Comparison of ENCODE assay signal across 13 cellular contexts in genomic region chr17:50781167-50781566, GRCh38. TPM values are rescaled to one million over a fixed set of nuclear protein-coding genes. Genes with fewer than 3 reads are reported as not detected.
DNase-seq lines count a peak whose midpoint lies in the region; ATAC-seq and TF ChIP-seq lines count a peak whose summit lies in the region.
"Had no signal": no experiment of that assay in that cellular context is flagged by ENCODE, and none has a peak within 500 bp of the region (broad histone marks: within the 10 kb centered on the region; RNA-seq: fewer than 3 reads in every experiment).

No MANE protein-coding gene starts in this region.

- H3K4me1 ChIP-seq in right atrium auricular region (peaks cover 0 to 6% of the 10 kb centered on the region in 2 donors), thoracic aorta (ENCODE audit: control insufficient read depth in 1 of 2, low read depth in 2 of 2) (peaks cover 0 to 7% of the 10 kb centered on the region in 2 donors)

- ATAC-seq in Right ventricle myocardium superior (ENCODE audit: poor library complexity) (no peak), thoracic aorta (ENCODE audit: insufficient number of reproducible peaks, low FRiP score, low read depth) (no peak), HG02759 (IDR thresholded peaks at IDR 0.05; ENCODE audit: unreplicated experiment) (no peak)

- intact Hi-C loops in Right ventricle myocardium superior (cut with DNase I) = loop anchor here (5.0 kb wide), 1 partner anchor 171 kb away; no protein-coding TSS in a partner anchor

- H3K4me3 Mint-ChIP-seq in activated naive CD8-positive, alpha-beta T cell treated with anti-CD3 and anti-CD28 coated beads for 36 hours = peak overlapping the region; percentile 51
- H3K4me3 Mint-ChIP-seq in immature natural killer cell = peak overlapping the region in 4 of 5 donors; percentile 39 to 56 (median 48)

- no peaks in the 10 kb centered on the region for H3K27me3 ChIP-seq in right atrium auricular region
- H3K27me3 ChIP-seq in thoracic aorta (replicated peaks; ENCODE audit: insufficient read depth) = no peaks in the 10 kb centered on the region

- H3K27ac Mint-ChIP-seq in activated naive CD8-positive, alpha-beta T cell treated with anti-CD3 and anti-CD28 coated beads for 36 hours = no peak overlapping the region
- H3K27ac Mint-ChIP-seq in immature natural killer cell = no peak overlapping the region

- DNase-seq in Right ventricle myocardium superior = peak; percentile 45
- DNase-seq in right atrium auricular region (ENCODE audit: low spot score) = no peak
- DNase-seq in activated naive CD8-positive, alpha-beta T cell treated with anti-CD3 and anti-CD28 coated beads for 36 hours = no peak
- no peak for DNase-seq in immature natural killer cell
- no peak for DNase-seq in thoracic aorta (ENCODE audit: low spot score)
- no peak for DNase-seq in mesenteric fat pad (ENCODE audit: low spot score)
- DNase-seq in 8988T = no peak
- DNase-seq: activated effector memory CD4-positive, alpha-beta T cell treated with anti-CD3 and anti-CD28 coated beads, Interleukin-2, amount 50 U/mL, for 16 hours; mammary epithelial cell; NCI-H1092 treated with DMSO at 0.1 percent for 48 hours; NCI-H446 treated with DMSO at 0.1 percent for 48 hours had no signal

- H3K9me3 Mint-ChIP-seq in activated naive CD8-positive, alpha-beta T cell treated with anti-CD3 and anti-CD28 coated beads for 36 hours = no peaks in the 10 kb centered on the region
- H3K9me3 Mint-ChIP-seq in immature natural killer cell = no peaks in the 10 kb centered on the region

- TF ChIP-seq CTCF in right atrium auricular region (IDR thresholded peaks at IDR 0.05) (no peak), thoracic aorta (IDR thresholded peaks at IDR 0.05) (no peak)

- H3K27ac ChIP-seq in right atrium auricular region (no peak overlapping the region), thoracic aorta (no peak overlapping the region)

- H3K9me3 ChIP-seq in right atrium auricular region (no peaks in the 10 kb centered on the region), thoracic aorta (no peaks in the 10 kb centered on the region)

- H3K4me3 ChIP-seq in right atrium auricular region = peak overlapping the region in 1 of 2 donors; percentile 27
- peak overlapping the region; percentile 59 for H3K4me3 ChIP-seq in thoracic aorta

- no peaks in the 10 kb centered on the region for H3K36me3 ChIP-seq in right atrium auricular region
- H3K36me3 ChIP-seq in thoracic aorta = no peaks in the 10 kb centered on the region

- H3K36me3 Mint-ChIP-seq in activated naive CD8-positive, alpha-beta T cell treated with anti-CD3 and anti-CD28 coated beads for 36 hours = no peaks in the 10 kb centered on the region
- no peaks in the 10 kb centered on the region for H3K36me3 Mint-ChIP-seq in immature natural killer cell

- peaks cover 16% of the 10 kb centered on the region for H3K4me1 Mint-ChIP-seq in activated naive CD8-positive, alpha-beta T cell treated with anti-CD3 and anti-CD28 coated beads for 36 hours
- peaks cover 18 to 22% of the 10 kb centered on the region in 2 donors for H3K4me1 Mint-ChIP-seq in immature natural killer cell

- peaks cover 12% of the 10 kb centered on the region for H3K27me3 Mint-ChIP-seq in activated naive CD8-positive, alpha-beta T cell treated with anti-CD3 and anti-CD28 coated beads for 36 hours
- peaks cover 3 to 9% (median 9%) of the 10 kb centered on the region in 3 donors for H3K27me3 Mint-ChIP-seq in immature natural killer cell (ENCODE audit: low read depth in 3 of 3)

RNA-seq across cellular contexts. Expression of gene ANKRD40CL, which starts 13.8 kb away (rescaled TPM):
- total RNA-seq in Right ventricle myocardium superior = not detected
- not detected for total RNA-seq in right atrium auricular region
- not detected for total RNA-seq in activated naive CD8-positive, alpha-beta T cell treated with anti-CD3 and anti-CD28 coated beads for 36 hours
- polyA plus RNA-seq in immature natural killer cell = not detected
- not detected for total RNA-seq in thoracic aorta
- total RNA-seq in mesenteric fat pad = not detected
- total RNA-seq: glomerular endothelial cell, mammary epithelial cell had no signal
- polyA plus RNA-seq: mammary epithelial cell had no signal

RNA-seq across cellular contexts. Expression of gene WFIKKN2, which starts 54.2 kb away (rescaled TPM):
- total RNA-seq in Right ventricle myocardium superior (0.51 TPM), right atrium auricular region (under 1 TPM; 0.26 to 0.31 TPM), thoracic aorta (under 1 TPM in 1 of 2 donors, not detected in 1; 0.14 TPM), mesenteric fat pad (0.16 TPM)
- total RNA-seq in activated naive CD8-positive, alpha-beta T cell treated with anti-CD3 and anti-CD28 coated beads for 36 hours = not detected
- not detected for polyA plus RNA-seq in immature natural killer cell
- total RNA-seq: glomerular endothelial cell, mammary epithelial cell had no signal
- polyA plus RNA-seq: mammary epithelial cell had no signal
